In genomic region chr10:24622781-24623301, GRCh38 we compare ENCODE assay signal across 12 cellular contexts.
DNase-seq lines count a peak whose midpoint lies in the region; ATAC-seq and TF ChIP-seq lines count a peak whose summit lies in the region.
"Had no signal": no experiment of that assay in that cellular context is flagged by ENCODE, and none has a peak within 500 bp of the region (broad histone marks: within the 10 kb centered on the region; RNA-seq: fewer than 3 reads in every experiment).

No MANE protein-coding gene starts in this region.

- H3K4me1 ChIP-seq in fibroblast of lung (ENCODE audit: control insufficient read depth, extremely low read depth, insufficient read depth, low read length) (peaks cover 8% of the 10 kb centered on the region), PC-9 (replicated peaks; ENCODE audit: insufficient read depth) (peaks cover 8% of the 10 kb centered on the region; the same call in 1 of the 2 replicates)

- H4K20me1 ChIP-seq in fibroblast of lung (ENCODE audit: control insufficient read depth, extremely low read depth, insufficient read depth, low read length), result peaks cover 4% of the 10 kb centered on the region
- no peaks in the 10 kb centered on the region for H4K20me1 ChIP-seq in PC-9 (ENCODE audit: insufficient read depth)

- H2AFZ ChIP-seq in fibroblast of lung (ENCODE audit: low read length), result no peak overlapping the region
- H2AFZ ChIP-seq in PC-9, result no peak overlapping the region

- CTCF ChIA-PET in PC-9 (lab: Charles Lee), result no interaction called here

- H3K9ac ChIP-seq in fibroblast of lung (ENCODE audit: insufficient read depth, low read length), result no peak overlapping the region

- no peaks in the 10 kb centered on the region for H3K79me2 ChIP-seq in fibroblast of lung (ENCODE audit: control insufficient read depth, insufficient read depth, low read length)
- no peaks in the 10 kb centered on the region for H3K79me2 ChIP-seq in PC-9 (ENCODE audit: low read depth)

- intact Hi-C loops in PC-9 (cut with micrococcal nuclease; ENCODE audit: unreplicated experiment), result no loop called here

- POLR2A ChIA-PET in PC-9 (lab: Charles Lee; ENCODE audit: unreplicated experiment), result no interaction called here

- H3K9me2 ChIP-seq in PC-9 (ENCODE audit: insufficient read depth), result no peaks in the 10 kb centered on the region

- H3K27ac ChIP-seq in fibroblast of lung (ENCODE audit: insufficient read depth, low read length) (no peak overlapping the region), PC-9 (no peak overlapping the region)
- H3K27ac ChIP-seq: psoas muscle had no signal

- DNase-seq in A172 (ENCODE audit: low spot score) (peak; percentile 46), fibroblast of lung (ENCODE audit: low read depth in 2 of 2) (peak; percentile 50 to 71), SHP77 (lab: John Stamatoyannopoulos, UW) (no peak), NCI-H146 treated with DMSO at 0.1 percent for 48 hours (lab: John Stamatoyannopoulos, UW; ENCODE audit: unreplicated experiment) (no peak), PC-9 (no peak)
- DNase-seq: Caco-2, H9, islet precursor cell, psoas muscle had no signal

- no peak overlapping the region for H3K4me2 ChIP-seq in fibroblast of lung (ENCODE audit: extremely low read depth, insufficient read depth, low read length)
- H3K4me2 ChIP-seq in PC-9, result no peak overlapping the region

- no peak for TF ChIP-seq CTCF in fibroblast of lung (conservative IDR thresholded peaks at IDR 0.05 in 1 of 2, IDR thresholded peaks at IDR 0.05 in 1 of 2; ENCODE audit: low read depth in 1 of 2, low read length in 2 of 2)
- TF ChIP-seq CTCF in PC-9 (conservative IDR thresholded peaks at IDR 0.05), result no peak

- H3F3A ChIP-seq in PC-9 (ENCODE audit: insufficient read depth, low read depth), result no peaks in the 10 kb centered on the region

- H3K27me3 ChIP-seq in fibroblast of lung (ENCODE audit: control insufficient read depth, insufficient read depth, low read length) (no peaks in the 10 kb centered on the region), PC-9 (ENCODE audit: insufficient read depth, low read depth) (no peaks in the 10 kb centered on the region)

- BruUV-seq in PC-9 (replicated peaks; lab: Mats Ljungman, UMichigan), result no TSS peak

- peaks cover 3% of the 10 kb centered on the region for H3K36me3 ChIP-seq in fibroblast of lung (ENCODE audit: control insufficient read depth, insufficient read depth, low read length)
- H3K36me3 ChIP-seq in PC-9 (ENCODE audit: low read depth), result no peaks in the 10 kb centered on the region

- no peak overlapping the region for H3K4me3 ChIP-seq in fibroblast of lung (replicated peaks in 1 of 4; ENCODE audit: control extremely low read depth in 1 of 4, insufficient read depth in 1 of 4, low read depth in 3 of 4, low read length in 4 of 4)
- no peak overlapping the region for H3K4me3 ChIP-seq in PC-9
- H3K4me3 ChIP-seq: psoas muscle had no signal

- no peaks in the 10 kb centered on the region for H3K9me3 ChIP-seq in fibroblast of lung (ENCODE audit: control insufficient read depth, insufficient read depth, low read depth, low read length)
- H3K9me3 ChIP-seq in PC-9 (ENCODE audit: insufficient read depth, low read depth), result no peaks in the 10 kb centered on the region
- H3K9me3 ChIP-seq: Caco-2, psoas muscle had no signal

- ATAC-seq in GM18511 (IDR thresholded peaks at IDR 0.05; ENCODE audit: unreplicated experiment) (peak; percentile 51), SK-N-SH treated with all-trans-retinoic acid at 6 μM for 48 hours (peak; percentile 33; the same call in 2 of the 3 replicates), GM21528 (IDR thresholded peaks at IDR 0.05; ENCODE audit: low FRiP score, unreplicated experiment) (no peak)
- ATAC-seq: psoas muscle had no signal

TF ChIP-seq in SK-N-SH treated with all-trans-retinoic acid at 6 μM for 48 hours, 23 proteins besides CTCF, POLR2A, EP300 and RAD21:
- no peak for TF ChIP-seq ARNTL (CRISPR knock-in tag; IDR thresholded peaks at IDR 0.05; ENCODE audit: borderline replicate concordance, low read depth)
- TF ChIP-seq ZFP30 (CRISPR knock-in tag; IDR thresholded peaks at IDR 0.05), result no peak
- TF ChIP-seq PPARA (CRISPR knock-in tag; IDR thresholded peaks at IDR 0.05; ENCODE audit: borderline replicate concordance), result no peak
- no peak for TF ChIP-seq ZC3H10 (CRISPR knock-in tag; IDR thresholded peaks at IDR 0.05)

Comparison
In these comparisons a context has a peak if more than half of its experiments do, and no peak if none do; other contexts are left out.
1. DNase-seq: peak in A172 (single experiment) and fibroblast of lung (2 of 2); none in SHP77 (0 of 2), NCI-H146 treated with DMSO at 0.1 percent for 48 hours (single experiment) and PC-9 (0 of 2).